24 cellular contexts compared by ENCODE assay signal in the genomic region with DNA sequence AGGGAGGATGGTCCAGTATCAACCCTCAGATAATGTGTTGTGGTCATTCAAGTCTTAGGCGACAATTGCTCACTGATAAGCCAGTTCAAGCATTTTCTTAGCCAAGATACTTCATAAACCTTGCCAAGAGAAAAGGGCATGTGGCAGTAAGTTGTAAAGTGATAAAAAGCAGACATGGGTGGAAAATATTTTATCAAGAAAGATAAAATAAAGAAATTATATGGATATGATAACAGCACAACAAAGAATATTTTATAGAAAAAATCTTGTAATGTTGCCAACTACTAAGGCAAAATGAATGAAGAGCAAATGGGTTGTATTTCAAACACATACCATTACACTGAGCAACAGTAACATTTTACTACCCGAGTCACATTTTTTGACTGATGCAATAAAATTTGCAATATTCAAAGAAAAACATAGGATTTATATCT.
A peak's percentile ranks its signal among the peaks of the same experiment; 100 is the strongest.
DNase-seq lines count a peak whose midpoint lies in the region; ATAC-seq and TF ChIP-seq lines count a peak whose summit lies in the region.
"Had no signal": no experiment of that assay in that cellular context is flagged by ENCODE, and none has a peak within 500 bp of the region (broad histone marks: within the 10 kb centered on the region; RNA-seq: fewer than 3 reads in every experiment).

No MANE protein-coding gene starts in this region.

- peak overlapping the region; percentile 1 for H3K4me2 ChIP-seq in osteoblast (ENCODE audit: insufficient read depth, low read length)

- no peak overlapping the region for H3K27ac ChIP-seq in osteoblast (ENCODE audit: low read depth, low read length)
- H3K27ac ChIP-seq: cardiac muscle cell, esophagus squamous epithelium, testis, WERI-Rb-1 had no signal

- ATAC-seq in GM21381 (IDR thresholded peaks at IDR 0.05; ENCODE audit: unreplicated experiment) = no peak
- ATAC-seq in GM21526 (IDR thresholded peaks at IDR 0.05; ENCODE audit: low FRiP score, unreplicated experiment) = no peak
- ATAC-seq: Right ventricle myocardium inferior had no signal

- H3K4me1 ChIP-seq in osteoblast (ENCODE audit: insufficient read depth, low read length) = peaks cover 11% of the 10 kb centered on the region
- H3K4me1 ChIP-seq: BE2C, esophagus squamous epithelium, testis had no signal

- peaks cover 7% of the 10 kb centered on the region for H3K27me3 ChIP-seq in osteoblast (ENCODE audit: insufficient read depth, low read length)
- H3K27me3 ChIP-seq: BE2C, cardiac muscle cell, esophagus squamous epithelium, testis had no signal

- H3K79me2 ChIP-seq in osteoblast (ENCODE audit: insufficient read depth, low read length) = no peaks in the 10 kb centered on the region

- H4K20me1 ChIP-seq in osteoblast (ENCODE audit: insufficient read depth, low read length) = no peaks in the 10 kb centered on the region

- H2AFZ ChIP-seq in osteoblast (ENCODE audit: low read length) = no peak overlapping the region

- no peak for TF ChIP-seq CTCF in osteoblast (IDR thresholded peaks at IDR 0.05; ENCODE audit: extremely low read depth, low read depth, low read length)

- peak; percentile 69 for DNase-seq in EL
- DNase-seq in NCI-H226 = peak; percentile 59
- DNase-seq in fibroblast of gingiva (ENCODE audit: low read depth) = peak; percentile 36
- peak; percentile 85 for DNase-seq in osteoblast (ENCODE audit: insufficient read length, low spot score, missing footprints)
- DNase-seq in mesenteric fat pad (ENCODE audit: low spot score) = no peak
- DNase-seq in putamen (ENCODE audit: low spot score) = no peak
- DNase-seq: activated CD4-positive, alpha-beta memory T cell treated with anti-CD3 and anti-CD28 coated beads for 36 hours; activated naive CD4-positive, alpha-beta T cell treated with anti-CD3 and anti-CD28 coated beads, Interleukin-2, amount 50 U/mL, for 16 hours; activated T-cell treated with anti-CD3 and anti-CD28 coated beads, Interleukin-2, amount 50 U/mL, for 1 hour; BE2C; effector CD4-positive, alpha-beta T cell; esophagus squamous epithelium; GF-D8; NCI-H187; NCI-H446; occipital lobe; stimulated activated CD4-positive, alpha-beta T cell treated with anti-CD3 and anti-CD28 coated beads, Interleukin-4, amount 100 ng/mL, for 24 hours; stimulated activated CD8-positive, alpha-beta memory T cell treated with anti-CD3 and anti-CD28 coated beads, Interleukin-4, amount 100 ng/mL, for 48 hours; testis; WERI-Rb-1 had no signal

- no peaks in the 10 kb centered on the region for H3K36me3 ChIP-seq in osteoblast (ENCODE audit: insufficient read depth, low read length)
- H3K36me3 ChIP-seq: BE2C, cardiac muscle cell, esophagus squamous epithelium, WERI-Rb-1 had no signal

- no peak overlapping the region for H3K4me3 ChIP-seq in osteoblast (ENCODE audit: insufficient read depth, low read length)
- H3K4me3 ChIP-seq: cardiac muscle cell, esophagus squamous epithelium, testis had no signal

- H3K9me3 ChIP-seq in osteoblast (ENCODE audit: low read depth, low read length) = no peaks in the 10 kb centered on the region
- H3K9me3 ChIP-seq: BE2C, esophagus squamous epithelium, testis had no signal

Comparison
In these comparisons a context has a peak if more than half of its experiments do, and no peak if none do; other contexts are left out.
1. DNase-seq: peak in EL (single experiment), NCI-H226 (single experiment), fibroblast of gingiva (single experiment) and osteoblast (single experiment); none in mesenteric fat pad (single experiment) and putamen (single experiment).